ENCODE assay signal across 32 cellular contexts in genomic region chr4:110654254-110654635, GRCh38. TPM values are rescaled to one million over a fixed set of nuclear protein-coding genes. Genes with fewer than 3 reads are reported as not detected.
DNase-seq lines count a peak whose midpoint lies in the region; ATAC-seq and TF ChIP-seq lines count a peak whose summit lies in the region.
"Had no signal": no experiment of that assay in that cellular context is flagged by ENCODE, and none has a peak within 500 bp of the region (broad histone marks: within the 10 kb centered on the region; RNA-seq: fewer than 3 reads in every experiment).

No MANE protein-coding gene starts in this region.

- POLR2A ChIA-PET in naive thymus-derived CD8-positive, alpha-beta T cell (lab: Charles Lee): no interaction called here

- H3K9me3 Mint-ChIP-seq in mesothelial cell of epicardium: peaks cover 12% of the 10 kb centered on the region
- peaks cover 0 to 3% (median 0%) of the 10 kb centered on the region in 9 donors for H3K9me3 Mint-ChIP-seq in naive thymus-derived CD8-positive, alpha-beta T cell
- H3K9me3 Mint-ChIP-seq: CD8-positive, alpha-beta T cell; central memory CD8-positive, alpha-beta T cell; T-helper 1 cell treated with Interleukin-12 subunit alpha and Interleukin-12 subunit beta and Interleukin-4 antibody, amounts not matched to agents 30 μg/mL and 1 μg/mL, for 36 hours had no signal

- peak overlapping the region; percentile 89 for H3K27ac Mint-ChIP-seq in mesothelial cell of epicardium
- H3K27ac Mint-ChIP-seq in naive thymus-derived CD8-positive, alpha-beta T cell: no peak overlapping the region
- H3K27ac Mint-ChIP-seq: activated CD8-positive, alpha-beta memory T cell treated with anti-CD3 and anti-CD28 coated beads, Interleukin-2, amount 10 ng/mL, durations not matched to agents 7 days and 5 days; CD8-positive, alpha-beta T cell; endodermal cell; nephron progenitor cell; T-helper 1 cell treated with Interleukin-12 subunit alpha and Interleukin-12 subunit beta and Interleukin-4 antibody, amounts not matched to agents 30 μg/mL and 1 μg/mL, for 36 hours had no signal

- H3K4me1 Mint-ChIP-seq in mesothelial cell of epicardium: peaks cover 12% of the 10 kb centered on the region
- H3K4me1 Mint-ChIP-seq in naive thymus-derived CD8-positive, alpha-beta T cell: no peaks in the 10 kb centered on the region
- H3K4me1 Mint-ChIP-seq: activated CD8-positive, alpha-beta memory T cell treated with anti-CD3 and anti-CD28 coated beads, Interleukin-2, amount 10 ng/mL, durations not matched to agents 7 days and 5 days; central memory CD8-positive, alpha-beta T cell; endodermal cell; nephron progenitor cell had no signal

- no peak for TF ChIP-seq CTCF in mesothelial cell of epicardium (IDR thresholded peaks at IDR 0.05; ENCODE audit: unreplicated experiment)

- H3K27me3 Mint-ChIP-seq in mesothelial cell of epicardium (ENCODE audit: low read depth): no peaks in the 10 kb centered on the region
- peaks cover 6 to 26% (median 11%) of the 10 kb centered on the region in 5 donors for H3K27me3 Mint-ChIP-seq in naive thymus-derived CD8-positive, alpha-beta T cell
- H3K27me3 Mint-ChIP-seq: activated CD8-positive, alpha-beta memory T cell treated with anti-CD3 and anti-CD28 coated beads, Interleukin-2, amount 10 ng/mL, durations not matched to agents 7 days and 5 days had no signal

- H3K4me3 Mint-ChIP-seq in mesothelial cell of epicardium: no peak overlapping the region
- H3K4me3 Mint-ChIP-seq in naive thymus-derived CD8-positive, alpha-beta T cell: no peak overlapping the region
- H3K4me3 Mint-ChIP-seq: activated CD8-positive, alpha-beta memory T cell treated with anti-CD3 and anti-CD28 coated beads, Interleukin-2, amount 10 ng/mL, durations not matched to agents 7 days and 5 days; CD8-positive, alpha-beta T cell; central memory CD8-positive, alpha-beta T cell; endodermal cell; nephron progenitor cell; T-helper 1 cell treated with Interleukin-12 subunit alpha and Interleukin-12 subunit beta and Interleukin-4 antibody, amounts not matched to agents 30 μg/mL and 1 μg/mL, for 36 hours had no signal

- peaks cover 2% of the 10 kb centered on the region for H3K36me3 Mint-ChIP-seq in mesothelial cell of epicardium
- no peaks in the 10 kb centered on the region for H3K36me3 Mint-ChIP-seq in naive thymus-derived CD8-positive, alpha-beta T cell
- H3K36me3 Mint-ChIP-seq: activated CD8-positive, alpha-beta memory T cell treated with anti-CD3 and anti-CD28 coated beads, Interleukin-2, amount 10 ng/mL, durations not matched to agents 7 days and 5 days; CD8-positive, alpha-beta T cell had no signal

- ATAC-seq in naive thymus-derived CD8-positive, alpha-beta T cell: no peak
- ATAC-seq: activated CD8-positive, alpha-beta memory T cell treated with anti-CD3 and anti-CD28 coated beads, Interleukin-2, amount 10 ng/mL, durations not matched to agents 7 days and 5 days; CD8-positive, alpha-beta T cell; esophagus mucosa; foreskin keratinocyte; HCT116; heart right ventricle had no signal

- DNase-seq in AG08395 (ENCODE audit: low spot score) (peak; percentile 31), HS-27A (ENCODE audit: low read depth) (peak; percentile 70), astrocyte of the hippocampus (ENCODE audit: low read depth, low spot score) (peak; percentile 36), mesothelial cell of epicardium (ENCODE audit: low spot score in 2 of 2, unreplicated experiment in 2 of 2) (no peak), SKM-1 treated with dmso at 0.1 percent for 144 hours (lab: John Stamatoyannopoulos, UW; ENCODE audit: unreplicated experiment) (no peak), iPS-NIHi11 (ENCODE audit: low spot score) (no peak)
- no peak for DNase-seq in naive thymus-derived CD8-positive, alpha-beta T cell
- DNase-seq in stimulated activated CD4-positive, alpha-beta T cell treated with anti-CD3 and anti-CD28 coated beads, Interleukin-1b, Interleukin-23, amount 100 ng/mL, for 48 hours: no peak
- DNase-seq: activated CD8-positive, alpha-beta memory T cell treated with anti-CD3 and anti-CD28 coated beads, Interleukin-2, amount 10 ng/mL, durations not matched to agents 7 days and 5 days; activated gamma-delta T cell treated with Interleukin-2 at 50 U/mL for 16 hours; activated T-cell treated with anti-CD3 and anti-CD28 coated beads, Interleukin-2, amount 50 U/mL, for 48 hours; BE2C; CD8-positive, alpha-beta T cell; dermis blood vessel endothelial cell; endodermal cell; foreskin keratinocyte; heart right ventricle; lower lobe of right lung; NCI-H1048; NCI-H2107; NCI-H446; NCI-H82; nephron progenitor cell; ovary; SK-N-SH; stimulated activated naive CD4-positive, alpha-beta T cell; upper lobe of right lung had no signal

RNA-seq across cellular contexts. Expression of gene PITX2, which starts 31.4 kb away (rescaled TPM):
- 88.7 to 99.3 TPM (median 95.5 TPM) in 3 replicates for total RNA-seq in mesothelial cell of epicardium
- not detected for total RNA-seq in naive thymus-derived CD8-positive, alpha-beta T cell
- polyA plus RNA-seq in naive thymus-derived CD8-positive, alpha-beta T cell: not detected
- total RNA-seq: activated CD8-positive, alpha-beta memory T cell treated with anti-CD3 and anti-CD28 coated beads, Interleukin-2, amount 10 ng/mL, durations not matched to agents 7 days and 5 days; CD8-positive, alpha-beta T cell; dermis blood vessel endothelial cell; G401; lower lobe of right lung; upper lobe of right lung had no signal
- polyA plus RNA-seq: ovary, SK-N-SH had no signal

Comparison
In these comparisons a context has a peak if more than half of its experiments do, and no peak if none do; other contexts are left out.
1. DNase-seq: peak in AG08395 (single experiment), HS-27A (single experiment) and astrocyte of the hippocampus (single experiment); none in mesothelial cell of epicardium (0 of 2), naive thymus-derived CD8-positive, alpha-beta T cell (0 of 10), SKM-1 treated with dmso at 0.1 percent for 144 hours (single experiment), iPS-NIHi11 (single experiment) and stimulated activated CD4-positive, alpha-beta T cell treated with anti-CD3 and anti-CD28 coated beads, Interleukin-1b, Interleukin-23, amount 100 ng/mL, for 48 hours (single experiment).
2. RNA of gene PITX2, which starts 31.4 kb away (total RNA-seq): 88.7 to 99.3 TPM in mesothelial cell of epicardium; not detected in naive thymus-derived CD8-positive, alpha-beta T cell; every median in the first group is over 10 times any median in the second.